Comparison of ENCODE assay signal across 1 cellular context in the genomic region with DNA sequence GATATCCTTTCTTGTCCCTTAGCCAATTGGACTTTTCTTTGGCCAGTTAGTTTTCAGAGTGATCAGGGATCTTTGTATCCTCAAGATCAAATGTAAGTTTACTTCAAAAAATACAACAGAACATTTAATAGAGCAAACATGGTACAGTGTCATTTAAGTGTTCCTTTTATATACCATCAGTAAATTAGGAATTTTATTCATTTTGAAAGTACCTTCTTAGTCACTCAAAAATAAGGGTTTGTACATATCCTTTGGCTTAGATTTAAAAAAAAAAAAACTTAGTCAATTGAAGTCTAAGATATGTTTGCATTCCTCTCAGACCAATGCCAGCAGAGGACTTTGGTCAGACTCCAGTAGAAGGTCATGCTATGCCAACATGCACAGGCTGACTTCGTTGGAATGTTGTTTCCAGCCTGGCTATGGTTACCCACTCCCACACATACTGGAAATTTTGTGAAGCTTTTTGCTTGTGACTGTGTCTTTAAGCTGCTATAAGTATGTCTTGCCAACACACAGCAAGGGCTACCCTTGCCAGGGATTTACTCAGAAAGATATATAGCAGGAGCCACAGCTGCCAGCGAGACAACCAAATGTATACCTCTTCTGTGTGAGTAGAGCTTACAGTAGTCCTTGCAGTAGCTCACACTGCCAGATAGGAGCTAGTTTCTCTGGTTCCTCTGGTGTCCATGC.
TF ChIP-seq lines count a peak whose summit lies in the region.

No MANE protein-coding gene starts in this region.

TF ChIP-seq in HepG2, 621 proteins besides CTCF, POLR2A, EP300 and RAD21 (continued from another document and continues in another):
- TF ChIP-seq, protein P1, sequence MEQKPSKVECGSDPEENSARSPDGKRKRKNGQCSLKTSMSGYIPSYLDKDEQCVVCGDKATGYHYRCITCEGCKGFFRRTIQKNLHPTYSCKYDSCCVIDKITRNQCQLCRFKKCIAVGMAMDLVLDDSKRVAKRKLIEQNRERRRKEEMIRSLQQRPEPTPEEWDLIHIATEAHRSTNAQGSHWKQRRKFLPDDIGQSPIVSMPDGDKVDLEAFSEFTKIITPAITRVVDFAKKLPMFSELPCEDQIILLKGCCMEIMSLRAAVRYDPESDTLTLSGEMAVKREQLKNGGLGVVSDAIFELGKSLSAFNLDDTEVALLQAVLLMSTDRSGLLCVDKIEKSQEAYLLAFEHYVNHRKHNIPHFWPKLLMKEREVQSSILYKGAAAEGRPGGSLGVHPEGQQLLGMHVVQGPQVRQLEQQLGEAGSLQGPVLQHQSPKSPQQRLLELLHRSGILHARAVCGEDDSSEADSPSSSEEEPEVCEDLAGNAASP (CRISPR knock-in tag; IDR thresholded peaks at IDR 0.05; ENCODE audit: borderline replicate concordance): 0 out of 2 replicates have a peak, but pooled peaks have one; percentile 54
- TF ChIP-seq, protein P2, sequence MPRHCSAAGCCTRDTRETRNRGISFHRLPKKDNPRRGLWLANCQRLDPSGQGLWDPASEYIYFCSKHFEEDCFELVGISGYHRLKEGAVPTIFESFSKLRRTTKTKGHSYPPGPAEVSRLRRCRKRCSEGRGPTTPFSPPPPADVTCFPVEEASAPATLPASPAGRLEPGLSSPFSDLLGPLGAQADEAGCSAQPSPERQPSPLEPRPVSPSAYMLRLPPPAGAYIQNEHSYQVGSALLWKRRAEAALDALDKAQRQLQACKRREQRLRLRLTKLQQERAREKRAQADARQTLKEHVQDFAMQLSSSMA (CRISPR knock-in tag; IDR thresholded peaks at IDR 0.05): no peak
- TF ChIP-seq HNF4A (CRISPR knock-in tag; IDR thresholded peaks at IDR 0.05): peak; percentile 94
- TF ChIP-seq, protein P3, sequence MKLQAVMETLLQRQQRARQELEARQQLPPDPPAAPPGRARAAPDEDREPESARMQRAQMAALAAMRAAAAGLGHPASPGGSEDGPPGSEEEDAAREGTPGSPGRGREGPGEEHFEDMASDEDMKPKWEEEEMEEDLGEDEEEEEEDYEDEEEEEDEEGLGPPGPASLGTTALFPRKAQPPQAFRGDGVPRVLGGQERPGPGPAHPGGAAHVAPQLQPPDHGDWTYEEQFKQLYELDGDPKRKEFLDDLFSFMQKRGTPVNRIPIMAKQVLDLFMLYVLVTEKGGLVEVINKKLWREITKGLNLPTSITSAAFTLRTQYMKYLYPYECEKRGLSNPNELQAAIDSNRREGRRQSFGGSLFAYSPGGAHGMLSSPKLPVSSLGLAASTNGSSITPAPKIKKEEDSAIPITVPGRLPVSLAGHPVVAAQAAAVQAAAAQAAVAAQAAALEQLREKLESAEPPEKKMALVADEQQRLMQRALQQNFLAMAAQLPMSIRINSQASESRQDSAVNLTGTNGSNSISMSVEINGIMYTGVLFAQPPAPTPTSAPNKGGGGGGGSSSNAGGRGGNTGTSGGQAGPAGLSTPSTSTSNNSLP (IDR thresholded peaks at IDR 0.05; ENCODE audit: low read depth, low read length): peak; percentile 51; the same call in 1 of the 2 replicates
- no peak for TF ChIP-seq EEA1 (CRISPR knock-in tag; IDR thresholded peaks at IDR 0.05; ENCODE audit: borderline replicate concordance)
- TF ChIP-seq RFX1 (IDR thresholded peaks at IDR 0.05): peak; percentile 38; the same call in 1 of the 2 replicates
- TF ChIP-seq, protein P4, sequence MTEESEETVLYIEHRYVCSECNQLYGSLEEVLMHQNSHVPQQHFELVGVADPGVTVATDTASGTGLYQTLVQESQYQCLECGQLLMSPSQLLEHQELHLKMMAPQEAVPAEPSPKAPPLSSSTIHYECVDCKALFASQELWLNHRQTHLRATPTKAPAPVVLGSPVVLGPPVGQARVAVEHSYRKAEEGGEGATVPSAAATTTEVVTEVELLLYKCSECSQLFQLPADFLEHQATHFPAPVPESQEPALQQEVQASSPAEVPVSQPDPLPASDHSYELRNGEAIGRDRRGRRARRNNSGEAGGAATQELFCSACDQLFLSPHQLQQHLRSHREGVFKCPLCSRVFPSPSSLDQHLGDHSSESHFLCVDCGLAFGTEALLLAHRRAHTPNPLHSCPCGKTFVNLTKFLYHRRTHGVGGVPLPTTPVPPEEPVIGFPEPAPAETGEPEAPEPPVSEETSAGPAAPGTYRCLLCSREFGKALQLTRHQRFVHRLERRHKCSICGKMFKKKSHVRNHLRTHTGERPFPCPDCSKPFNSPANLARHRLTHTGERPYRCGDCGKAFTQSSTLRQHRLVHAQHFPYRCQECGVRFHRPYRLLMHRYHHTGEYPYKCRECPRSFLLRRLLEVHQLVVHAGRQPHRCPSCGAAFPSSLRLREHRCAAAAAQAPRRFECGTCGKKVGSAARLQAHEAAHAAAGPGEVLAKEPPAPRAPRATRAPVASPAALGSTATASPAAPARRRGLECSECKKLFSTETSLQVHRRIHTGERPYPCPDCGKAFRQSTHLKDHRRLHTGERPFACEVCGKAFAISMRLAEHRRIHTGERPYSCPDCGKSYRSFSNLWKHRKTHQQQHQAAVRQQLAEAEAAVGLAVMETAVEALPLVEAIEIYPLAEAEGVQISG (CRISPR knock-in tag; IDR thresholded peaks at IDR 0.05): peak; percentile 45; the same call in 1 of the 2 replicates
- 0 out of 2 replicates have a peak, but pooled peaks have one; percentile 50 for TF ChIP-seq HNRNPL (IDR thresholded peaks at IDR 0.05; ENCODE audit: low read depth, low read length)
- TF ChIP-seq, protein P5, sequence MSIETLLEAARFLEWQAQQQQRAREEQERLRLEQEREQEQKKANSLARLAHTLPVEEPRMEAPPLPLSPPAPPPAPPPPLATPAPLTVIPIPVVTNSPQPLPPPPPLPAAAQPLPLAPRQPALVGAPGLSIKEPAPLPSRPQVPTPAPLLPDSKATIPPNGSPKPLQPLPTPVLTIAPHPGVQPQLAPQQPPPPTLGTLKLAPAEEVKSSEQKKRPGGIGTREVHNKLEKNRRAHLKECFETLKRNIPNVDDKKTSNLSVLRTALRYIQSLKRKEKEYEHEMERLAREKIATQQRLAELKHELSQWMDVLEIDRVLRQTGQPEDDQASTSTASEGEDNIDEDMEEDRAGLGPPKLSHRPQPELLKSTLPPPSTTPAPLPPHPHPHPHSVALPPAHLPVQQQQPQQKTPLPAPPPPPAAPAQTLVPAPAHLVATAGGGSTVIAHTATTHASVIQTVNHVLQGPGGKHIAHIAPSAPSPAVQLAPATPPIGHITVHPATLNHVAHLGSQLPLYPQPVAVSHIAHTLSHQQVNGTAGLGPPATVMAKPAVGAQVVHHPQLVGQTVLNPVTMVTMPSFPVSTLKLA (IDR thresholded peaks at IDR 0.05): no peak
- TF ChIP-seq DNMT3B (CRISPR knock-in tag; conservative IDR thresholded peaks at IDR 0.05): no peak
- TF ChIP-seq RARA (CRISPR knock-in tag; IDR thresholded peaks at IDR 0.05): peak; percentile 66
- TF ChIP-seq, protein P6, sequence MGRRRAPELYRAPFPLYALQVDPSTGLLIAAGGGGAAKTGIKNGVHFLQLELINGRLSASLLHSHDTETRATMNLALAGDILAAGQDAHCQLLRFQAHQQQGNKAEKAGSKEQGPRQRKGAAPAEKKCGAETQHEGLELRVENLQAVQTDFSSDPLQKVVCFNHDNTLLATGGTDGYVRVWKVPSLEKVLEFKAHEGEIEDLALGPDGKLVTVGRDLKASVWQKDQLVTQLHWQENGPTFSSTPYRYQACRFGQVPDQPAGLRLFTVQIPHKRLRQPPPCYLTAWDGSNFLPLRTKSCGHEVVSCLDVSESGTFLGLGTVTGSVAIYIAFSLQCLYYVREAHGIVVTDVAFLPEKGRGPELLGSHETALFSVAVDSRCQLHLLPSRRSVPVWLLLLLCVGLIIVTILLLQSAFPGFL (CRISPR knock-in tag; IDR thresholded peaks at IDR 0.05): no peak
- TF ChIP-seq, protein P7, sequence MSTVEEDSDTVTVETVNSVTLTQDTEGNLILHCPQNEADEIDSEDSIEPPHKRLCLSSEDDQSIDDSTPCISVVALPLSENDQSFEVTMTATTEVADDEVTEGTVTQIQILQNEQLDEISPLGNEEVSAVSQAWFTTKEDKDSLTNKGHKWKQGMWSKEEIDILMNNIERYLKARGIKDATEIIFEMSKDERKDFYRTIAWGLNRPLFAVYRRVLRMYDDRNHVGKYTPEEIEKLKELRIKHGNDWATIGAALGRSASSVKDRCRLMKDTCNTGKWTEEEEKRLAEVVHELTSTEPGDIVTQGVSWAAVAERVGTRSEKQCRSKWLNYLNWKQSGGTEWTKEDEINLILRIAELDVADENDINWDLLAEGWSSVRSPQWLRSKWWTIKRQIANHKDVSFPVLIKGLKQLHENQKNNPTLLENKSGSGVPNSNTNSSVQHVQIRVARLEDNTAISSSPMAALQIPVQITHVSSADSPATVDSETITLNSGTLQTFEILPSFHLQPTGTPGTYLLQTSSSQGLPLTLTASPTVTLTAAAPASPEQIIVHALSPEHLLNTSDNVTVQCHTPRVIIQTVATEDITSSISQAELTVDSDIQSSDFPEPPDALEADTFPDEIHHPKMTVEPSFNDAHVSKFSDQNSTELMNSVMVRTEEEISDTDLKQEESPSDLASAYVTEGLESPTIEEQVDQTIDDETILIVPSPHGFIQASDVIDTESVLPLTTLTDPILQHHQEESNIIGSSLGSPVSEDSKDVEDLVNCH (CRISPR knock-in tag; IDR thresholded peaks at IDR 0.05): no peak
- TF ChIP-seq, protein P8, sequence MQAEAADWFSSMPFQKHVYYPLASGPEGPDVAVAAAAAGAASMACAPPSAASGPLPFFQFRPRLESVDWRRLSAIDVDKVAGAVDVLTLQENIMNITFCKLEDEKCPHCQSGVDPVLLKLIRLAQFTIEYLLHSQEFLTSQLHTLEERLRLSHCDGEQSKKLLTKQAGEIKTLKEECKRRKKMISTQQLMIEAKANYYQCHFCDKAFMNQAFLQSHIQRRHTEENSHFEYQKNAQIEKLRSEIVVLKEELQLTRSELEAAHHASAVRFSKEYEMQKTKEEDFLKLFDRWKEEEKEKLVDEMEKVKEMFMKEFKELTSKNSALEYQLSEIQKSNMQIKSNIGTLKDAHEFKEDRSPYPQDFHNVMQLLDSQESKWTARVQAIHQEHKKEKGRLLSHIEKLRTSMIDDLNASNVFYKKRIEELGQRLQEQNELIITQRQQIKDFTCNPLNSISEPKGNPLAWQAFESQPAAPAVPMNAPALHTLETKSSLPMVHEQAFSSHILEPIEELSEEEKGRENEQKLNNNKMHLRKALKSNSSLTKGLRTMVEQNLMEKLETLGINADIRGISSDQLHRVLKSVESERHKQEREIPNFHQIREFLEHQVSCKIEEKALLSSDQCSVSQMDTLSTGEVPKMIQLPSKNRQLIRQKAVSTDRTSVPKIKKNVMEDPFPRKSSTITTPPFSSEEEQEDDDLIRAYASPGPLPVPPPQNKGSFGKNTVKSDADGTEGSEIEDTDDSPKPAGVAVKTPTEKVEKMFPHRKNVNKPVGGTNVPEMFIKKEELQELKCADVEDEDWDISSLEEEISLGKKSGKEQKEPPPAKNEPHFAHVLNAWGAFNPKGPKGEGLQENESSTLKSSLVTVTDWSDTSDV (CRISPR knock-in tag; IDR thresholded peaks at IDR 0.05): no peak
- TF ChIP-seq, protein P9, sequence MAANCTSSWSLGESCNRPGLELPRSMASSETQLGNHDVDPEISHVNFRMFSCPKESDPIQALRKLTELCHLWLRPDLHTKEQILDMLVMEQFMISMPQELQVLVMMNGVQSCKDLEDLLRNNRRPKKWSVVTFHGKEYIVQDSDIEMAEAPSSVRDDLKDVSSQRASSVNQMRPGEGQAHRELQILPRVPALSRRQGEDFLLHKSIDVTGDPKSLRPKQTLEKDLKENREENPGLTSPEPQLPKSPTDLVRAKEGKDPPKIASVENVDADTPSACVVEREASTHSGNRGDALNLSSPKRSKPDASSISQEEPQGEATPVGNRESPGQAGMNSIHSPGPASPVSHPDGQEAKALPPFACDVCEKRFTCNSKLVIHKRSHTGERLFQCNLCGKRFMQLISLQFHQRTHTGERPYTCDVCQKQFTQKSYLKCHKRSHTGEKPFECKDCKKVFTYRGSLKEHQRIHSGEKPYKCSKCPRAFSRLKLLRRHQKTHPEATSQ (CRISPR knock-in tag; IDR thresholded peaks at IDR 0.05; ENCODE audit: borderline replicate concordance): peak; percentile 59; the same call in 1 of the 2 replicates
- TF ChIP-seq, protein P10, sequence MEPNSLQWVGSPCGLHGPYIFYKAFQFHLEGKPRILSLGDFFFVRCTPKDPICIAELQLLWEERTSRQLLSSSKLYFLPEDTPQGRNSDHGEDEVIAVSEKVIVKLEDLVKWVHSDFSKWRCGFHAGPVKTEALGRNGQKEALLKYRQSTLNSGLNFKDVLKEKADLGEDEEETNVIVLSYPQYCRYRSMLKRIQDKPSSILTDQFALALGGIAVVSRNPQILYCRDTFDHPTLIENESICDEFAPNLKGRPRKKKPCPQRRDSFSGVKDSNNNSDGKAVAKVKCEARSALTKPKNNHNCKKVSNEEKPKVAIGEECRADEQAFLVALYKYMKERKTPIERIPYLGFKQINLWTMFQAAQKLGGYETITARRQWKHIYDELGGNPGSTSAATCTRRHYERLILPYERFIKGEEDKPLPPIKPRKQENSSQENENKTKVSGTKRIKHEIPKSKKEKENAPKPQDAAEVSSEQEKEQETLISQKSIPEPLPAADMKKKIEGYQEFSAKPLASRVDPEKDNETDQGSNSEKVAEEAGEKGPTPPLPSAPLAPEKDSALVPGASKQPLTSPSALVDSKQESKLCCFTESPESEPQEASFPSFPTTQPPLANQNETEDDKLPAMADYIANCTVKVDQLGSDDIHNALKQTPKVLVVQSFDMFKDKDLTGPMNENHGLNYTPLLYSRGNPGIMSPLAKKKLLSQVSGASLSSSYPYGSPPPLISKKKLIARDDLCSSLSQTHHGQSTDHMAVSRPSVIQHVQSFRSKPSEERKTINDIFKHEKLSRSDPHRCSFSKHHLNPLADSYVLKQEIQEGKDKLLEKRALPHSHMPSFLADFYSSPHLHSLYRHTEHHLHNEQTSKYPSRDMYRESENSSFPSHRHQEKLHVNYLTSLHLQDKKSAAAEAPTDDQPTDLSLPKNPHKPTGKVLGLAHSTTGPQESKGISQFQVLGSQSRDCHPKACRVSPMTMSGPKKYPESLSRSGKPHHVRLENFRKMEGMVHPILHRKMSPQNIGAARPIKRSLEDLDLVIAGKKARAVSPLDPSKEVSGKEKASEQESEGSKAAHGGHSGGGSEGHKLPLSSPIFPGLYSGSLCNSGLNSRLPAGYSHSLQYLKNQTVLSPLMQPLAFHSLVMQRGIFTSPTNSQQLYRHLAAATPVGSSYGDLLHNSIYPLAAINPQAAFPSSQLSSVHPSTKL (CRISPR knock-in tag; IDR thresholded peaks at IDR 0.05): peak; percentile 93
- TF ChIP-seq KAT8 (CRISPR knock-in tag; IDR thresholded peaks at IDR 0.05): 0 out of 2 replicates have a peak, but pooled peaks have one; percentile 32
- no peak for TF ChIP-seq SATB2 (CRISPR knock-in tag; IDR thresholded peaks at IDR 0.05)
- TF ChIP-seq ZNF430 (CRISPR knock-in tag; IDR thresholded peaks at IDR 0.05): peak; percentile 32; the same call in 1 of the 2 replicates
